21 cellular contexts compared by ENCODE assay signal in the genomic region with DNA sequence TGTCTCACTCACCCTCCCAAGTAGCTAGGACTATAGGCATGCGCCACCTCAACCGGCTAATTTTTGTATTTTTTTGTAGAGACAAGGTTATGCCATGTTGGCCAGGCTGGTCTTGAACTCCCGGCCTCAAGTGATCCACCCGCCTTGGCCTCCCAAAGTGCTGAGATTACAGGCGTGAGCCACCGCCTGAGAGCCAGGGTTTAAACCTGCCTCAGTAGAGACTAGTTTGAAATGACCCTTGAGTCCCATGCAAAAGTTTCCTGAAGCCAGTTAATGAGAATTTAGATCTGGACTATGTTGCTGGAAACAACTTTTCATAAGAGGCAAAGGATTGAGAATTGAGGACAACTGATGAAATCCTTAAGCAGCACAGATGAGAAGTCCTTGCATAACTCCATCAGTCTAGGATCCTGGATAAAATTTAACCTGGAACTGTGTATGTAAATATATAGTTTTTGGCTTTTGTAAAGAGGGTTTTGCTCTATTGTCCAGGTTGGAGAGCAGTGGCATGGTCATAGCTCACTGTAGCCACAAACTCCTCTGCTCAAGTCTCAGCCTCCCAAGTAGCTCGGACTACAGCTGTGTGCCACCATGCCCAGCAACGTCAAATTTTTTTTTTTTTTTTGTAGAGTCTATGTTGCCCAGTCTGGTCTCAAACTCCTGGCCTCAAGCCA. TPM values are rescaled to one million over a fixed set of nuclear protein-coding genes. Genes with fewer than 3 reads are reported as not detected.
A peak's percentile ranks its signal among the peaks of the same experiment; 100 is the strongest.
DNase-seq lines count a peak whose midpoint lies in the region; ATAC-seq, FAIRE-seq and TF ChIP-seq lines count a peak whose summit lies in the region.
"Had no signal": no experiment of that assay in that cellular context is flagged by ENCODE, and none has a peak within 500 bp of the region (broad histone marks: within the 10 kb centered on the region; RNA-seq: fewer than 3 reads in every experiment).

No MANE protein-coding gene starts in this region.

- peak overlapping the region; percentile 63; the same call in 1 of the 2 replicates for H3K4me2 ChIP-seq in OCI-LY3 (ENCODE audit: low read length)
- no peak overlapping the region for H3K4me2 ChIP-seq in K562 (ENCODE audit: insufficient read depth, low read length)

- peak overlapping the region; percentile 14 for H3K27ac Mint-ChIP-seq in activated naive CD4-positive, alpha-beta T cell treated with anti-CD3 and anti-CD28 coated beads, Interleukin-2, amount 10 ng/mL, durations not matched to agents 7 days and 5 days
- H3K27ac Mint-ChIP-seq in natural killer cell (peak overlapping the region; percentile 67 to 94), glutamatergic neuron (ENCODE audit: unreplicated experiment) (no peak overlapping the region)

- POLR2A ChIA-PET in K562 (lab: Yijun Ruan, JAX), result interaction anchor here (0.7 to 2.0 kb wide), 4 partner anchors 9 to 13 kb away, joined by 3 to 7 read pairs (median 4); no protein-coding TSS in a partner anchor

- CTCF ChIA-PET in activated naive CD4-positive, alpha-beta T cell treated with anti-CD3 and anti-CD28 coated beads, Interleukin-2, amount 10 ng/mL, durations not matched to agents 7 days and 5 days (lab: Charles Lee), result no interaction called here
- CTCF ChIA-PET in K562 (lab: Yijun Ruan, JAX; ENCODE audit: low intra/inter-chr PET ratio), result no interaction called here

- H3K9me3 ChIP-seq in OCI-LY3 (ENCODE audit: insufficient read depth, low read length) (no peaks in the 10 kb centered on the region), K562 (replicated peaks; ENCODE audit: control insufficient read depth, insufficient read depth, low read depth, low read length) (no peaks in the 10 kb centered on the region)
- H3K9me3 ChIP-seq: MG63, SJSA1 had no signal

- in situ Hi-C loops in K562 (cut with MboI), result no loop called here

- H3K4me3 Mint-ChIP-seq in activated naive CD4-positive, alpha-beta T cell treated with anti-CD3 and anti-CD28 coated beads, Interleukin-2, amount 10 ng/mL, durations not matched to agents 7 days and 5 days, result no peak overlapping the region
- H3K4me3 Mint-ChIP-seq in natural killer cell (no peak overlapping the region), glutamatergic neuron (ENCODE audit: unreplicated experiment) (no peak overlapping the region)
- H3K4me3 Mint-ChIP-seq: CD8-positive, alpha-beta memory T cell; H9; IgD-negative memory B cell had no signal

- H4K20me1 ChIP-seq in OCI-LY3 (ENCODE audit: insufficient read depth, low read length) (peaks cover 7% of the 10 kb centered on the region; the same call in 1 of the 2 replicates), K562 (replicated peaks; ENCODE audit: control insufficient read depth, insufficient read depth, low read length) (no peaks in the 10 kb centered on the region)

- H3K27me3 ChIP-seq in OCI-LY3 (ENCODE audit: low read depth, low read length), result no peaks in the 10 kb centered on the region
- no peaks in the 10 kb centered on the region for H3K27me3 ChIP-seq in K562 (ENCODE audit: control insufficient read depth in 2 of 2, insufficient read depth in 2 of 2, low read length in 2 of 2)
- H3K27me3 ChIP-seq: MG63, SJSA1 had no signal

- TF ChIP-seq RAD21 in K562 (CRISPR knock-in tag; conservative IDR thresholded peaks at IDR 0.05 in 1 of 2, IDR thresholded peaks at IDR 0.05 in 1 of 2), result no peak

- no peak for TF ChIP-seq POLR2A in K562 (conservative IDR thresholded peaks at IDR 0.05)

- H3K4me3 ChIP-seq in OCI-LY3 (ENCODE audit: low read length), result no peak overlapping the region
- no peak overlapping the region for H3K4me3 ChIP-seq in K562
- H3K4me3 ChIP-seq: MG63, SJSA1 had no signal

- WGBS in K562 (ENCODE audit: insufficient coverage, low coverage, missing lambda C conversion rate), result 74% methylated on average over 8 of the region's 8 CpGs

- H3K36me3 Mint-ChIP-seq in activated naive CD4-positive, alpha-beta T cell treated with anti-CD3 and anti-CD28 coated beads, Interleukin-2, amount 10 ng/mL, durations not matched to agents 7 days and 5 days, result peaks cover 28% of the 10 kb centered on the region
- H3K36me3 Mint-ChIP-seq in natural killer cell, result peaks cover 3% of the 10 kb centered on the region
- no peaks in the 10 kb centered on the region for H3K36me3 Mint-ChIP-seq in glutamatergic neuron (ENCODE audit: unreplicated experiment)
- H3K36me3 Mint-ChIP-seq: IgD-negative memory B cell had no signal

- H3K79me2 ChIP-seq in OCI-LY3 (ENCODE audit: low read length), result peaks cover 9% of the 10 kb centered on the region; the same call in 1 of the 2 replicates
- H3K79me2 ChIP-seq in K562 (ENCODE audit: control insufficient read depth, insufficient read depth, low read length), result no peaks in the 10 kb centered on the region

- peaks cover 26% of the 10 kb centered on the region for H3K36me3 ChIP-seq in OCI-LY3 (replicated peaks; ENCODE audit: low read depth, low read length)
- peaks cover 19% of the 10 kb centered on the region; the same call in 1 of the 3 replicates for H3K36me3 ChIP-seq in K562 (ENCODE audit: control insufficient read depth, insufficient read depth, low read length)

- DNase-seq in activated naive CD4-positive, alpha-beta T cell treated with anti-CD3 and anti-CD28 coated beads, Interleukin-2, amount 10 ng/mL, durations not matched to agents 7 days and 5 days, result no peak
- DNase-seq in activated naive CD4-positive, alpha-beta T cell (lab: John Stamatoyannopoulos, UW), result no peak
- DNase-seq in K562 (ENCODE audit: extremely low read depth in 1 of 4, low spot score in 3 of 4), result no peak
- no peak for DNase-seq in natural killer cell
- DNase-seq in SKM-1 (lab: John Stamatoyannopoulos, UW; ENCODE audit: unreplicated experiment), result no peak
- no peak for DNase-seq in glutamatergic neuron
- DNase-seq: CD8-positive, alpha-beta memory T cell; H9; Kasumi-1; MG63; NCI-H1048; NCI-H1436; NCI-H1930; NCI-H345; NCI-H526 had no signal

- FAIRE-seq in K562 (lab: Jason Lieb, UNC), result no peak
- FAIRE-seq: D721Med had no signal

- ATAC-seq in K562 (no peak), natural killer cell (no peak), HG02571 (IDR thresholded peaks at IDR 0.05; ENCODE audit: unreplicated experiment) (no peak)

- no peaks in the 10 kb centered on the region for H3K9me3 Mint-ChIP-seq in activated naive CD4-positive, alpha-beta T cell treated with anti-CD3 and anti-CD28 coated beads, Interleukin-2, amount 10 ng/mL, durations not matched to agents 7 days and 5 days
- H3K9me3 Mint-ChIP-seq in natural killer cell (no peaks in the 10 kb centered on the region), glutamatergic neuron (ENCODE audit: unreplicated experiment) (no peaks in the 10 kb centered on the region)
- H3K9me3 Mint-ChIP-seq: CD8-positive, alpha-beta memory T cell; H9; IgD-negative memory B cell had no signal

- no peaks in the 10 kb centered on the region for H3K9me1 ChIP-seq in K562 (ENCODE audit: control insufficient read depth, insufficient read depth, low read length)

- H3K4me1 Mint-ChIP-seq in activated naive CD4-positive, alpha-beta T cell treated with anti-CD3 and anti-CD28 coated beads, Interleukin-2, amount 10 ng/mL, durations not matched to agents 7 days and 5 days, result peaks cover 41% of the 10 kb centered on the region
- peaks cover 36 to 40% of the 10 kb centered on the region in 2 donors for H3K4me1 Mint-ChIP-seq in natural killer cell
- H3K4me1 Mint-ChIP-seq in glutamatergic neuron (ENCODE audit: low read depth, unreplicated experiment), result peaks cover 10% of the 10 kb centered on the region

- TF ChIP-seq CTCF in OCI-LY3 (IDR thresholded peaks at IDR 0.05; ENCODE audit: low read depth, low read length) (no peak), K562 (IDR thresholded peaks at IDR 0.05 in 2 of 3, conservative IDR thresholded peaks at IDR 0.05 in 1 of 3; ENCODE audit: insufficient read depth in 2 of 3, low read depth in 1 of 3, low read length in 3 of 3) (no peak), natural killer cell (IDR thresholded peaks at IDR 0.05) (no peak), glutamatergic neuron (IDR thresholded peaks at IDR 0.05; ENCODE audit: partially characterized antibody, unreplicated experiment) (no peak)

- TF ChIP-seq EP300 in K562 (IDR thresholded peaks at IDR 0.05; ENCODE audit: low read length), result no peak

- H3K4me1 ChIP-seq in OCI-LY3 (ENCODE audit: low read length) (peaks cover 92% of the 10 kb centered on the region), K562 (replicated peaks in 1 of 2; ENCODE audit: control insufficient read depth in 2 of 2, insufficient read depth in 2 of 2, low read length in 2 of 2) (peaks cover 4 to 8% of the 10 kb centered on the region in 2 experiments; a peak in 3 of 5 replicates)

- H2AFZ ChIP-seq in OCI-LY3 (ENCODE audit: low read depth, low read length) (no peak overlapping the region), K562 (ENCODE audit: low read depth, low read length) (no peak overlapping the region)

- intact Hi-C loops in K562 (cut with micrococcal nuclease) (loop anchor here (10.0 kb wide), 1 partner anchor 73 kb away; no protein-coding TSS in a partner anchor), natural killer cell (cut with micrococcal nuclease) (loop anchor here (10.0 kb wide), 1 partner anchor 73 kb away; no protein-coding TSS in a partner anchor)

- H3K9ac ChIP-seq in OCI-LY3 (ENCODE audit: low read length), result no peak overlapping the region
- no peak overlapping the region for H3K9ac ChIP-seq in K562 (ENCODE audit: insufficient read depth in 1 of 2, low read depth in 2 of 2, low read length in 2 of 2)

- no TSS peak for BruUV-seq in K562 (replicated peaks; lab: Mats Ljungman, UMichigan)

- no peaks in the 10 kb centered on the region for H3K27me3 Mint-ChIP-seq in activated naive CD4-positive, alpha-beta T cell treated with anti-CD3 and anti-CD28 coated beads, Interleukin-2, amount 10 ng/mL, durations not matched to agents 7 days and 5 days
- H3K27me3 Mint-ChIP-seq in natural killer cell (ENCODE audit: low read depth in 2 of 2) (no peaks in the 10 kb centered on the region), glutamatergic neuron (ENCODE audit: unreplicated experiment) (no peaks in the 10 kb centered on the region)
- H3K27me3 Mint-ChIP-seq: IgD-negative memory B cell had no signal

- H3K27ac ChIP-seq in OCI-LY3 (ENCODE audit: low read length) (no peak overlapping the region), K562 (ENCODE audit: extremely low read depth, low read depth, low read length) (no peak overlapping the region)
- H3K27ac ChIP-seq: HL-60, SJSA1 had no signal

RNA-seq across cellular contexts. Expression of a gene that starts 43.2 kb away (rescaled TPM):
- total RNA-seq in K562 (2011; cell fraction: chromatin; rRNA removed; ENCODE audit: low replicate concordance), result 46.6 and 100 TPM in 2 replicates
- 19.2 and 28.7 TPM in 2 replicates for total RNA-seq in K562 (2011; cell fraction: nucleolus; rRNA removed)
- total RNA-seq in K562 (2011; cell fraction: nucleoplasm; rRNA removed), result 61.2 and 107 TPM in 2 replicates
- total RNA-seq in K562 (2014; rRNA removed) (29.9 and 69.7 TPM in 2 replicates), K562 (2014; rRNA removed; fragmentation: Illumina TruSeq; extraction: Trizol) (133 and 137 TPM in 2 replicates), K562 (2015; rRNA removed; fragmentation: Illumina TruSeq; extraction: Trizol) (98.0 and 101 TPM in 2 replicates), K562 (2021) (103 and 107 TPM in 2 replicates), natural killer cell (100 to 1,000 TPM in 1 of 3 donors, 10 to 100 TPM in 2; 73.1 to 106 (median 88.4) TPM), glutamatergic neuron (ENCODE audit: unreplicated experiment) (124 TPM)
- polyA plus RNA-seq in K562 (2011; rRNA removed) (196 and 274 TPM in 2 replicates), K562 (2014; fragmentation: Illumina TruSeq; extraction: Trizol) (167 and 198 TPM in 2 replicates), K562 (2014; fragmentation: Nextera tagmentation; extraction: Ambion mirVana) (100 to 1,000 TPM; 136 to 198 TPM), K562 (2014; rRNA removed) (75.6 and 98.3 TPM in 2 replicates)
- polyA plus RNA-seq in K562 (2011; cell fraction: cytosol; rRNA removed), result 134 and 189 TPM in 2 replicates
- polyA plus RNA-seq in K562 (2011; cell fraction: nucleus; rRNA removed), result 41.9 and 62.4 TPM in 2 replicates
- polyA plus RNA-seq in K562 (2012), result 83.3 and 92.2 TPM in 2 replicates
- 158 and 175 TPM in 2 replicates for polyA minus RNA-seq in K562 (2011; rRNA and poly(A)+ RNA removed)
- polyA minus RNA-seq in K562 (2011; cell fraction: cytosol; rRNA and poly(A)+ RNA removed), result 36.2 and 49.2 TPM in 2 replicates
- polyA minus RNA-seq in K562 (2011; cell fraction: nucleus; rRNA and poly(A)+ RNA removed), result 18.0 and 42.0 TPM in 2 replicates
